ENCODE assay signal across 9 cellular contexts in the genomic region with DNA sequence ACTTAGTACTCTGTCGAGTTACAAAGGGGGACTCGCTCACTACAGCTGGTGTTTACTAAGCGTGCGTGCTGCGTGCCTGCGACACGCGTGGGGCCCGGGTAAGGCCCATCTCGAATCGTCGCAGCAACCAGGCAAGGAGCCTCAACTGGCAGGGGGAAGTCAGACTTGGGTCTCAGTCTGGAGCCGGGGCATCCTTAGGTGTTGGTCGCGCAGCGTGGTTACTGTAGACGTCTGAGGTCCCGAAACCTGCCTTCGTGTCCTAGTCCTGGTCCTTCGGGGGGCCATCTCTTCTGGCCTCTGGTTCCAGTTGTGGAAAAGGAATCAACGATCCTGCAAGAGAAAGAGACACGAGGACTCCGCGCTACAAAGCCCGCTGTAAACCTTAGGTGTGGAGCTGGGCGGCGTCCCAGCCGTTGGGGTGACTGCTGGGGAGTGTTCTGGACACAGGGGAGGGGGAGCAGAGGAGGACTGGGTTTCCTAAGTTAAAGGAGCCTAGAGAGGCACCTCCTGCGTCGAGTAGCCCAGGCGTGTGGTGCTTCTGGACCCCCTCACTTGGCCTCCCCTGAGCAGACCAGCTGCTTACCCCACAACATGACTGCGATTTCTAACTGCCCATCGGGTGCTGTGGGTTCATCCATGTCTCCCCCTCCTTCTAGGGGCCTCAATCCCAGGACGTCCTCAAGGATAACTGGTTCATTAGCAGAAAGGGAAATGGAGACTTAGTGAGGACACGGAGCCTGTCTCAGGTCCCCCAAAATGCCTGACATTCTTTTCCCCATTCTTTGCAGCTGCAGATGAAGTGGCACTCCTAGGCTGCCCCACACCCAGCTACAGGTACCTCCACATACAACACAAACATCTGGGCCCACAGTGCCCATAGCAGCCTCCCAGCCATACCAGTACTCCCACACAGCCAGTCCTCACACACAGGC. TPM values are rescaled to one million over a fixed set of nuclear protein-coding genes. Genes with fewer than 3 reads are reported as not detected.
DNase-seq lines count a peak whose midpoint lies in the region; ATAC-seq, FAIRE-seq and TF ChIP-seq lines count a peak whose summit lies in the region.
"Had no signal": no experiment of that assay in that cellular context is flagged by ENCODE, and none has a peak within 500 bp of the region (broad histone marks: within the 10 kb centered on the region; RNA-seq: fewer than 3 reads in every experiment).

No MANE protein-coding gene starts in this region.

- no peak overlapping the region for H3K18ac ChIP-seq in mesenchymal stem cell (ENCODE audit: low read depth in 1 of 2, low read length in 2 of 2)

- peak overlapping the region in 1 of 2 experiments; percentile 47 for H3K14ac ChIP-seq in mesenchymal stem cell (ENCODE audit: low read length in 2 of 2)

- H3K36me3 ChIP-seq in bronchial epithelial cell (ENCODE audit: control insufficient read depth, insufficient read depth, low read length) (no peaks in the 10 kb centered on the region), mesenchymal stem cell (ENCODE audit: control insufficient read depth in 1 of 2, insufficient read depth in 2 of 2, low read depth in 1 of 2, low read length in 2 of 2) (no peaks in the 10 kb centered on the region), thoracic aorta (no peaks in the 10 kb centered on the region)

- peak overlapping the region in 1 of 2 experiments; percentile 26 for H3K23ac ChIP-seq in mesenchymal stem cell (ENCODE audit: low read length in 2 of 2)

- peak; percentile 40 for FAIRE-seq in bronchial epithelial cell (lab: Jason Lieb, UNC)

- peak overlapping the region; percentile 88 for H3K4me2 ChIP-seq in mesenchymal stem cell (ENCODE audit: low read length, poor library complexity, severe bottlenecking)

- CTCF ChIA-PET in activated CD4-positive, alpha-beta T cell treated with anti-CD3 and anti-CD28 coated beads, Interleukin-2, amount 10 ng/mL, durations not matched to agents 7 days and 5 days (lab: Charles Lee) = interaction anchor here (0.8 to 8.0 kb wide), 5 partner anchors 7 to 111 kb away, joined by 3 to 100 read pairs (median 3); no protein-coding TSS in a partner anchor

- no peaks in the 10 kb centered on the region for H3K79me1 ChIP-seq in mesenchymal stem cell (replicated peaks; ENCODE audit: low read length, poor library complexity, severe bottlenecking)

- no peak for ATAC-seq in thoracic aorta (ENCODE audit: insufficient number of reproducible peaks, low FRiP score, low read depth)
- no peak for ATAC-seq in activated CD4-positive, CD25-positive, alpha-beta regulatory T cell treated with anti-CD3 and anti-CD28 coated beads, Interleukin-2, amount 50 U/mL, for 24 hours

- H2AFZ ChIP-seq in mesenchymal stem cell (ENCODE audit: low read depth, low read length) = no peak overlapping the region

- no peak overlapping the region for H2AK5ac ChIP-seq in mesenchymal stem cell (ENCODE audit: low read length, severe bottlenecking)

- no peak overlapping the region for H2BK15ac ChIP-seq in mesenchymal stem cell (ENCODE audit: low read depth, poor library complexity, severe bottlenecking)

- DNase-seq in activated CD4-positive, alpha-beta T cell treated with anti-CD3 and anti-CD28 coated beads, Interleukin-2, amount 10 ng/mL, durations not matched to agents 7 days and 5 days = no peak
- DNase-seq in activated CD4-positive, alpha-beta T cell treated with anti-CD3 and anti-CD28 coated beads, Interleukin-2, amount 50 U/mL, for 4 hours = no peak
- no peak for DNase-seq in bronchial epithelial cell (ENCODE audit: low read depth)
- DNase-seq in mesenchymal stem cell = no peak
- no peak for DNase-seq in thoracic aorta (ENCODE audit: low spot score)
- DNase-seq in NCI-H1105 (lab: John Stamatoyannopoulos, UW) = no peak
- DNase-seq in DMS153 treated with DMSO at 0.1 percent for 48 hours (lab: John Stamatoyannopoulos, UW; ENCODE audit: unreplicated experiment) = no peak

- no peak overlapping the region for H2BK120ac ChIP-seq in mesenchymal stem cell (ENCODE audit: low read depth, low read length)

- H3K4me1 ChIP-seq in mesenchymal stem cell (ENCODE audit: control insufficient read depth, insufficient read depth, low read depth, low read length) = peaks cover 45% of the 10 kb centered on the region
- peaks cover 10 to 39% of the 10 kb centered on the region in 2 donors for H3K4me1 ChIP-seq in thoracic aorta (ENCODE audit: control insufficient read depth in 1 of 2, low read depth in 2 of 2)
- H3K4me1 ChIP-seq: foreskin keratinocyte had no signal

- H3K27me3 ChIP-seq in bronchial epithelial cell (ENCODE audit: control insufficient read depth, insufficient read depth, low read length) (peaks cover 30% of the 10 kb centered on the region), mesenchymal stem cell (ENCODE audit: control insufficient read depth in 1 of 2, insufficient read depth in 1 of 2, low read length in 2 of 2) (peaks cover 33 to 71% of the 10 kb centered on the region in 2 experiments), thoracic aorta (replicated peaks; ENCODE audit: insufficient read depth) (no peaks in the 10 kb centered on the region)

- TF ChIP-seq CTCF in bronchial epithelial cell (IDR thresholded peaks at IDR 0.05; ENCODE audit: insufficient read depth, low read length, severe bottlenecking) (no peak), thoracic aorta (IDR thresholded peaks at IDR 0.05) (no peak)

- no peak overlapping the region for H4K91ac ChIP-seq in mesenchymal stem cell (ENCODE audit: low read length)

- H3K9ac ChIP-seq in mesenchymal stem cell (ENCODE audit: low read length) = no peak overlapping the region

- peaks cover 61% of the 10 kb centered on the region for H3K27me3 Mint-ChIP-seq in activated CD4-positive, alpha-beta T cell treated with anti-CD3 and anti-CD28 coated beads, Interleukin-2, amount 10 ng/mL, durations not matched to agents 7 days and 5 days

- H3K9me3 Mint-ChIP-seq in activated CD4-positive, alpha-beta T cell treated with anti-CD3 and anti-CD28 coated beads, Interleukin-2, amount 10 ng/mL, durations not matched to agents 7 days and 5 days = no peaks in the 10 kb centered on the region

- H2BK5ac ChIP-seq in mesenchymal stem cell (ENCODE audit: low read depth, low read length, poor library complexity, severe bottlenecking) = no peak overlapping the region

- 7% methylated on average over 34 of the region's 35 CpGs for WGBS in mesenchymal stem cell

- no peaks in the 10 kb centered on the region for H3K36me3 Mint-ChIP-seq in activated CD4-positive, alpha-beta T cell treated with anti-CD3 and anti-CD28 coated beads, Interleukin-2, amount 10 ng/mL, durations not matched to agents 7 days and 5 days (ENCODE audit: low read depth)

- POLR2A ChIA-PET in activated CD4-positive, alpha-beta T cell treated with anti-CD3 and anti-CD28 coated beads, Interleukin-2, amount 10 ng/mL, durations not matched to agents 7 days and 5 days (lab: Charles Lee) = no interaction called here

- H3K9me3 ChIP-seq in mesenchymal stem cell (ENCODE audit: control insufficient read depth, low read length) = no peaks in the 10 kb centered on the region
- H3K9me3 ChIP-seq in thoracic aorta = no peaks in the 10 kb centered on the region

- H3K4me1 Mint-ChIP-seq in activated CD4-positive, alpha-beta T cell treated with anti-CD3 and anti-CD28 coated beads, Interleukin-2, amount 10 ng/mL, durations not matched to agents 7 days and 5 days = peaks cover 17% of the 10 kb centered on the region

- peak overlapping the region; percentile 43 for H3K4me3 Mint-ChIP-seq in activated CD4-positive, alpha-beta T cell treated with anti-CD3 and anti-CD28 coated beads, Interleukin-2, amount 10 ng/mL, durations not matched to agents 7 days and 5 days

- H3K4me3 ChIP-seq in bronchial epithelial cell (ENCODE audit: low read depth, low read length) (no peak overlapping the region), mesenchymal stem cell (ENCODE audit: insufficient read depth in 1 of 2, low read depth in 1 of 2, low read length in 2 of 2) (peak overlapping the region in 1 of 2 experiments; percentile 78), thoracic aorta (peak overlapping the region; percentile 72)

- no peak overlapping the region for H2BK12ac ChIP-seq in mesenchymal stem cell (ENCODE audit: low read length in 2 of 2)

- no peak overlapping the region for H3K4ac ChIP-seq in mesenchymal stem cell (ENCODE audit: low read depth in 1 of 2, low read length in 2 of 2)

- H3K27ac ChIP-seq in mesenchymal stem cell (ENCODE audit: low read length, poor library complexity, severe bottlenecking) (no peak overlapping the region), thoracic aorta (no peak overlapping the region)
- H3K27ac ChIP-seq: foreskin keratinocyte had no signal

- no peak overlapping the region for H3K27ac Mint-ChIP-seq in activated CD4-positive, alpha-beta T cell treated with anti-CD3 and anti-CD28 coated beads, Interleukin-2, amount 10 ng/mL, durations not matched to agents 7 days and 5 days

- H4K8ac ChIP-seq in mesenchymal stem cell (ENCODE audit: low read length) = no peak overlapping the region

RNA-seq across cellular contexts. Expression of a gene that starts 4.9 kb away (rescaled TPM):
- not detected for total RNA-seq in activated CD4-positive, alpha-beta T cell treated with anti-CD3 and anti-CD28 coated beads, Interleukin-2, amount 10 ng/mL, durations not matched to agents 7 days and 5 days
- 0.13 TPM in 1 of 2 replicates, not detected in the other for total RNA-seq in bronchial epithelial cell
- polyA plus RNA-seq in mesenchymal stem cell (2013, experiment 1 of 2) = not detected
- not detected for polyA plus RNA-seq in mesenchymal stem cell (2013, experiment 2 of 2)
- 10 to 100 TPM; 12.0 to 35.1 TPM for total RNA-seq in thoracic aorta

Comparison
In these comparisons a context has a peak if more than half of its experiments do, and no peak if none do; other contexts are left out.
1. RNA of a gene that starts 4.9 kb away (total RNA-seq): 12.0 to 35.1 TPM in thoracic aorta; not detected in activated CD4-positive, alpha-beta T cell treated with anti-CD3 and anti-CD28 coated beads, Interleukin-2, amount 10 ng/mL, durations not matched to agents 7 days and 5 days and 0.13 TPM in bronchial epithelial cell; every median in the first group is over 10 times any median in the second.